In genomic region chr17:67506966-67507365, GRCh38 we compare ENCODE assay signal across 1 cellular context.
TF ChIP-seq lines count a peak whose summit lies in the region.

No MANE protein-coding gene starts in this region.

TF ChIP-seq in H1, 55 proteins besides CTCF, POLR2A, EP300 and RAD21 (continued from another document):
- TF ChIP-seq SUZ12 (IDR thresholded peaks at IDR 0.05; ENCODE audit: low read length): no peak
TF ChIP-seq in H1: peak in this region for 0.
